In the genomic region with DNA sequence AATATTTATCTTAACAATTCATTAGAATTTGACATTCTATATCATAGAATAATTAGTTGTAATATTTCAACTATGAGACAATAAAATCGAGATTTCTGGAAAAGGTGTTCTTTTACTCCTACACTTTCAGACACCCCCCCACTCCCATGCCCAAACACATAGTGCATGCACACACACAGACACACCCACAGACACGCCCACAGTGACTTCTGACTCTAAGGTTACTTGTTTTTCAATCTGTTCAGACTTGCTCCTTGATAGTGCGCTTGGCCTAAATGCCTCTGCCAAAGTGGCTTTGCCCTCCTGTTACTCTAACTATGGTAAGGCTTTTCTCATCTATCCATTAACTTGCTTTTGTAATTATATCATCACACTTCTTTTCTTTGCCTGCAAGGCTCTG, we compare ENCODE assay signal across 14 cellular contexts.
"Had no signal": no experiment of that assay in that cellular context is flagged by ENCODE, and none has a peak within 500 bp of the region (broad histone marks: within the 10 kb centered on the region; RNA-seq: fewer than 3 reads in every experiment).

No MANE protein-coding gene starts in this region.

- H3K4me1 ChIP-seq: body of pancreas, gastroesophageal sphincter, heart left ventricle, sigmoid colon had no signal

- H3K27ac ChIP-seq: body of pancreas, gastroesophageal sphincter, heart left ventricle, sigmoid colon had no signal

- DNase-seq: activated CD4-positive, alpha-beta T cell treated with anti-CD3 and anti-CD28 coated beads, Interleukin-2, amount 10 ng/mL, durations not matched to agents 24 days and 14 days; activated CD8-positive, alpha-beta T cell treated with anti-CD3 and anti-CD28 coated beads for 36 hours; activated naive CD4-positive, alpha-beta T cell treated with Interleukin-2 at 50 U/mL for 16 hours; activated T-cell treated with anti-CD3 and anti-CD28 coated beads, Interleukin-2, amount 50 U/mL, for 24 hours; body of pancreas; central memory CD4-positive, alpha-beta T cell; erythroblast; heart left ventricle; left ventricle myocardium superior; occipital lobe; posterior cingulate gyrus; sigmoid colon; stimulated activated naive CD4-positive, alpha-beta T cell had no signal

- ATAC-seq: activated CD8-positive, alpha-beta T cell treated with anti-CD3 and anti-CD28 coated beads for 36 hours; body of pancreas; gastroesophageal sphincter; heart left ventricle; left ventricle myocardium superior had no signal

- H3K27me3 ChIP-seq: body of pancreas, gastroesophageal sphincter, heart left ventricle, sigmoid colon had no signal
